Comparison of ENCODE assay signal across 12 cellular contexts in the genomic region with DNA sequence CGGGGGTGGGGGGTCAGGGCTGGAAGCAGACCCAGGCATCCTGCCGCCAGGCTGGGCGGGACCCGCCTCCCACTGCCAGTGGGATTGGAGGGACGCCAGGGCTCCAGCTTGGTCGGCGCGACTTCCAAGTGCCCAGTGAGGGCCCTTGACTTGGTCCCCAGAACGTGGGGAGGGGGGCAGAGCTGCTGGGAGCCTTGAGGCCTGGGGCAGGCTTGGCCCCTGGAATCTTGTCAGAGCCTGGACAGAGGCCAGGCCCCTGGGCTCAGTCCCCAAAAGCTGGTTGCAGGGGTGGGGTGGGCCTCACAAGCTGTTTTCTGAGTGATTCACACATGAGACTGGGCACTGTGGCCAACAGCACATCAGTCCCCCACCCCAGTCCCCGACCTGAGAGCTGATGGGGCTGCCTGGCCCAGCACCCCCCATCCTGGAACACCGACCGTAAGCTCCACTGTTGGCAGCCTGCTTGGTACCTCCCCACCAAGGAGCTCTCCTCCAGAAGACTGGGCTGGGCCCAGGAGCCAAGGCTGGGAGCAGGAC. TPM values are rescaled to one million over a fixed set of nuclear protein-coding genes. Genes with fewer than 3 reads are reported as not detected.
A peak's percentile ranks its signal among the peaks of the same experiment; 100 is the strongest.
DNase-seq lines count a peak whose midpoint lies in the region; ATAC-seq and TF ChIP-seq lines count a peak whose summit lies in the region.
"Had no signal": no experiment of that assay in that cellular context is flagged by ENCODE, and none has a peak within 500 bp of the region (broad histone marks: within the 10 kb centered on the region; RNA-seq: fewer than 3 reads in every experiment).

No MANE protein-coding gene starts in this region.

- H3K36me3 ChIP-seq in heart right ventricle (peaks cover 0 to 13% (median 0%) of the 10 kb centered on the region in 9 donors), right atrium auricular region (no peaks in the 10 kb centered on the region), SK-N-MC (ENCODE audit: insufficient read depth, low read length) (peaks cover 5% of the 10 kb centered on the region; the same call in 1 of the 2 replicates), upper lobe of right lung (peaks cover 13% of the 10 kb centered on the region)
- H3K36me3 ChIP-seq: pancreas had no signal

- H3K4me3 ChIP-seq in heart right ventricle: peak overlapping the region in 9 of 10 donors; percentile 9 to 47 (median 30)
- peak overlapping the region in 1 of 2 donors; percentile 33 for H3K4me3 ChIP-seq in right atrium auricular region
- no peak overlapping the region for H3K4me3 ChIP-seq in SK-N-MC
- peak overlapping the region; percentile 40 for H3K4me3 ChIP-seq in fibroblast of the aortic adventitia (ENCODE audit: low read depth, low read length)
- H3K4me3 ChIP-seq in upper lobe of right lung: peak overlapping the region; percentile 46
- H3K4me3 ChIP-seq: pancreas had no signal

- ATAC-seq in heart right ventricle (peak in 3 of 8 donors; percentile 5 to 16 (median 12)), upper lobe of right lung (peak; percentile 36)
- ATAC-seq: activated CD4-positive, CD25-positive, alpha-beta regulatory T cell treated with anti-CD3 and anti-CD28 coated beads, Interleukin-2, amount 50 U/mL, for 24 hours; pancreas had no signal

- H3K9ac ChIP-seq in SK-N-MC (ENCODE audit: insufficient read length): peak overlapping the region; percentile 59

- peaks cover 0 to 41% (median 17%) of the 10 kb centered on the region in 7 donors for H3K27me3 ChIP-seq in heart right ventricle
- no peaks in the 10 kb centered on the region for H3K27me3 ChIP-seq in right atrium auricular region
- H3K27me3 ChIP-seq in upper lobe of right lung: no peaks in the 10 kb centered on the region
- H3K27me3 ChIP-seq: pancreas had no signal

- H3K27ac ChIP-seq in heart right ventricle: peak overlapping the region in 8 of 10 donors; percentile 30 to 81 (median 46)
- H3K27ac ChIP-seq in right atrium auricular region: peak overlapping the region in 1 of 2 donors; percentile 14
- H3K27ac ChIP-seq in SK-N-MC: no peak overlapping the region
- H3K27ac ChIP-seq in upper lobe of right lung: peak overlapping the region; percentile 80
- H3K27ac ChIP-seq: pancreas had no signal

- intact Hi-C loops in heart right ventricle (cut with DNase I): loop anchor here in 1 of 10 donors (5.0 kb wide), 1 partner anchor 49 kb away; a partner anchor contains a TSS
- intact Hi-C loops in upper lobe of right lung (cut with DNase I): no loop called here

- 23 to 24% methylated on average over 12 of the region's 12 CpGs for WGBS in heart right ventricle, 2 donors

- DNase-seq in heart right ventricle: peak; percentile 54 to 62
- DNase-seq in right atrium auricular region (ENCODE audit: low spot score): no peak
- no peak for DNase-seq in SK-N-MC (ENCODE audit: low read depth, low spot score)
- DNase-seq in fibroblast of the aortic adventitia (ENCODE audit: low read depth): peak; percentile 81
- peak; percentile 93 for DNase-seq in upper lobe of right lung
- no peak for DNase-seq in NCI-H1930 (lab: John Stamatoyannopoulos, UW)
- no peak for DNase-seq in NK-92 treated with Interleukin-12 subunit alpha and Interleukin-12 subunit beta, amount 100 ng/mL, for 24 hours (lab: John Stamatoyannopoulos, UW)
- no peak for DNase-seq in GOT3 (lab: John Stamatoyannopoulos, UW)

- no peak for TF ChIP-seq CTCF in heart right ventricle (IDR thresholded peaks at IDR 0.05)
- TF ChIP-seq CTCF in right atrium auricular region (IDR thresholded peaks at IDR 0.05): no peak
- no peak for TF ChIP-seq CTCF in fibroblast of the aortic adventitia (IDR thresholded peaks at IDR 0.05; ENCODE audit: insufficient read depth, low read length)
- TF ChIP-seq CTCF in upper lobe of right lung (IDR thresholded peaks at IDR 0.05): no peak

- peaks cover 0 to 3% (median 0%) of the 10 kb centered on the region in 11 donors for H3K9me3 ChIP-seq in heart right ventricle
- H3K9me3 ChIP-seq in right atrium auricular region: no peaks in the 10 kb centered on the region
- no peaks in the 10 kb centered on the region for H3K9me3 ChIP-seq in SK-N-MC (ENCODE audit: low read depth, low read length)
- H3K9me3 ChIP-seq in upper lobe of right lung: no peaks in the 10 kb centered on the region
- H3K9me3 ChIP-seq: pancreas had no signal

- H3K4me1 ChIP-seq in heart right ventricle (peaks cover 8 to 85% (median 49%) of the 10 kb centered on the region in 9 donors), right atrium auricular region (peaks cover 0 to 55% of the 10 kb centered on the region in 2 donors), upper lobe of right lung (peaks cover 63% of the 10 kb centered on the region)

RNA-seq across cellular contexts. Expression of a gene that starts 0.5 kb away (rescaled TPM):
- 10 to 100 TPM in 1 of 10 donors, 1 to 10 TPM in 8, under 1 TPM in 1; 0.46 to 11.5 (median 3.0) TPM for total RNA-seq in heart right ventricle
- polyA plus RNA-seq in heart right ventricle: 10 to 100 TPM in 1 of 2 donors, 1 to 10 TPM in 1; 9.5 to 21.4 TPM
- total RNA-seq in right atrium auricular region: 10 to 100 TPM in 1 of 2 donors, 1 to 10 TPM in 1; 6.5 to 11.8 TPM
- total RNA-seq in fibroblast of the aortic adventitia (ENCODE audit: low replicate concordance): 4.3 and 5.2 TPM in 2 replicates
- total RNA-seq in upper lobe of right lung: 80.7 TPM

RNA-seq across cellular contexts. Expression of a gene that starts 3.6 kb away (rescaled TPM):
- total RNA-seq in heart right ventricle (10 to 100 TPM; 12.7 to 29.5 (median 16.1) TPM), right atrium auricular region (10 to 100 TPM; 27.4 to 37.5 TPM), fibroblast of the aortic adventitia (ENCODE audit: low replicate concordance) (7.1 and 18.3 TPM in 2 replicates), upper lobe of right lung (53.1 TPM)
- polyA plus RNA-seq in heart right ventricle: 100 to 1,000 TPM in 1 of 2 donors, 10 to 100 TPM in 1; 51.7 to 131 TPM

RNA-seq across cellular contexts. Expression of a gene that starts 13.0 kb away (rescaled TPM):
- 10 to 100 TPM in 2 of 10 donors, 1 to 10 TPM in 8; 1.4 to 10.9 (median 6.4) TPM for total RNA-seq in heart right ventricle
- 10 to 100 TPM in 1 of 2 donors, under 1 TPM in 1; 0.10 to 10.3 TPM for polyA plus RNA-seq in heart right ventricle
- total RNA-seq in right atrium auricular region: 1 to 10 TPM in 1 of 2 donors, under 1 TPM in 1; 0.24 to 1.1 TPM
- 0.54 and 15.3 TPM in 2 replicates for total RNA-seq in fibroblast of the aortic adventitia (ENCODE audit: low replicate concordance)
- 5.1 TPM for total RNA-seq in upper lobe of right lung
- total RNA-seq: epithelial cell of proximal tubule, subcutaneous adipose tissue had no signal

RNA-seq across cellular contexts. Expression of a gene that starts 18.5 kb away (rescaled TPM):
- total RNA-seq in heart right ventricle (1,000 to 10,000 TPM; 1,129 to 5,119 (median 4,014) TPM), right atrium auricular region (1,000 to 10,000 TPM; 1,799 to 2,426 TPM), fibroblast of the aortic adventitia (ENCODE audit: low replicate concordance) (27.6 and 32.8 TPM in 2 replicates), upper lobe of right lung (477 TPM)
- 1,000 to 10,000 TPM; 2,970 to 3,711 TPM for polyA plus RNA-seq in heart right ventricle
- total RNA-seq: epithelial cell of proximal tubule had no signal

RNA-seq across cellular contexts. Expression of a gene that starts 32.2 kb away (rescaled TPM):
- total RNA-seq in heart right ventricle (10 to 100 TPM; 23.6 to 42.6 (median 28.1) TPM), right atrium auricular region (10 to 100 TPM; 28.3 to 28.5 TPM), fibroblast of the aortic adventitia (ENCODE audit: low replicate concordance) (21.0 and 25.0 TPM in 2 replicates), upper lobe of right lung (44.3 TPM)
- polyA plus RNA-seq in heart right ventricle: 10 to 100 TPM; 16.0 to 46.7 TPM

Comparison
In these comparisons a context has a peak if more than half of its experiments do, and no peak if none do; other contexts are left out.
1. DNase-seq: peak in heart right ventricle (2 of 2), fibroblast of the aortic adventitia (single experiment) and upper lobe of right lung (single experiment); none in right atrium auricular region (single experiment), SK-N-MC (single experiment), NCI-H1930 (0 of 2), NK-92 treated with Interleukin-12 subunit alpha and Interleukin-12 subunit beta, amount 100 ng/mL, for 24 hours (single experiment) and GOT3 (single experiment).